ENCODE assay signal across 35 cellular contexts in the genomic region with DNA sequence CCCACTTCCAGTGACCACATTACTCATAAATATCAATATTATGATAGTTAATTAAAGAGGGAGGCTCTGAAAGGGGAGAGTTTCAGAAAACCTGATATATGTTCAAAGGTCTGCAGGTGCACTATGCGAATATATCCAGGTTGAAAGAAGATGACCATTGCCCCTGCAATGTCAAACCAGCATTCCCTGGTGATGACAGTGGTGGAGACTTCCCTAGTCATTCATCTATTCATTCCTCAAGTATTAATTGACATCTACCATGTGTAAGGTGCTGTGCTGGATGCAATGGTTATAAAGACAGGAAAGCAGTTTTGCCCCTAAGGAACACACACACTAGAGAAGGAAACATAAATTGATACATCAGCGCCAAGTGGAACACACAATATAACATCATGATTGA.
"Had no signal": no experiment of that assay in that cellular context is flagged by ENCODE, and none has a peak within 500 bp of the region (broad histone marks: within the 10 kb centered on the region; RNA-seq: fewer than 3 reads in every experiment).

No MANE protein-coding gene starts in this region.

- H3K27me3 ChIP-seq: MG63 had no signal

- H3K36me3 ChIP-seq: MG63 had no signal

- DNase-seq: Kasumi-1, MG63, MM.1S, MV-4-11, NCI-H1048, NCI-H1092, NCI-H1092 treated with DMSO at 0.1 percent for 48 hours, NCI-H1105, NCI-H1105 treated with DMSO at 0.1 percent for 48 hours, NCI-H1417, NCI-H1417 treated with DMSO at 0.1 percent for 48 hours, NCI-H1436, NCI-H1436 treated with DMSO at 0.1 percent for 48 hours, NCI-H146, NCI-H1694, NCI-H1694 treated with DMSO at 0.1 percent for 48 hours, NCI-H187, NCI-H187 treated with DMSO at 0.1 percent for 48 hours, NCI-H1930, NCI-H2029, NCI-H2029 treated with DMSO at 0.1 percent for 48 hours, NCI-H2081, NCI-H2081 treated with DMSO at 0.1 percent for 48 hours, NCI-H2107, NCI-H2171, NCI-H2171 treated with DMSO at 0.1 percent for 48 hours, NCI-H2227 treated with DMSO at 0.1 percent for 48 hours, NCI-H226, NCI-H345, NCI-H446, NCI-H446 treated with DMSO at 0.1 percent for 48 hours, NCI-H510A, NCI-H510A treated with DMSO at 0.1 percent for 48 hours, NCI-H524, NCI-H524 treated with DMSO at 0.1 percent for 48 hours had no signal

- H3K9me3 ChIP-seq: MG63 had no signal

- H3K4me3 ChIP-seq: MG63 had no signal
